In the genomic region with DNA sequence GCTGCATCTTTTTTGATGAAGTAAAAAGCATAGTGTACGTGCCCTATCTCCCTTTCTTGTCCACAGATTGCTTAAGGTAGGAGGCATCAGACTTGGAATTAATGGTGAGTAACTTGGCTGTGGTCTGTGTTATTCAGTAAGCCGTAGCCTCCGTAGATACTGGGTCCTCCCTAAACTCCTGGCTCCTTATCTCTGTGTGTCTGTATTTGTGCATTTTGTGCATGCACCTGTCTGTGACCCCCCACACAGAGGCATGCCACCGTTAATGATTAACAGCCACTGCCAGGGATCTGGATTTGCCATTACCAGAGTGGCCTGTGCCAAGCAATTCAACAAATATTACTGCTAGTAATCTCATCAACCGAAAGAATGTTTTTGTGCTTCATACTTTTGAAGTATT, we compare ENCODE assay signal across 1 cellular context.
TF ChIP-seq lines count a peak whose summit lies in the region.

No MANE protein-coding gene starts in this region.

TF ChIP-seq in A549, 52 proteins besides CTCF, POLR2A, EP300 and RAD21 (continued from another document):
- TF ChIP-seq, protein P1, sequence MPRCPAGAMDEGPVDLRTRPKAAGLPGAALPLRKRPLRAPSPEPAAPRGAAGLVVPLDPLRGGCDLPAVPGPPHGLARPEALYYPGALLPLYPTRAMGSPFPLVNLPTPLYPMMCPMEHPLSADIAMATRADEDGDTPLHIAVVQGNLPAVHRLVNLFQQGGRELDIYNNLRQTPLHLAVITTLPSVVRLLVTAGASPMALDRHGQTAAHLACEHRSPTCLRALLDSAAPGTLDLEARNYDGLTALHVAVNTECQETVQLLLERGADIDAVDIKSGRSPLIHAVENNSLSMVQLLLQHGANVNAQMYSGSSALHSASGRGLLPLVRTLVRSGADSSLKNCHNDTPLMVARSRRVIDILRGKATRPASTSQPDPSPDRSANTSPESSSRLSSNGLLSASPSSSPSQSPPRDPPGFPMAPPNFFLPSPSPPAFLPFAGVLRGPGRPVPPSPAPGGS (IDR thresholded peaks at IDR 0.05), result 0 out of 3 replicates have a peak, but pooled peaks have one; percentile 58
- peak; percentile 88 for TF ChIP-seq GATA3 (IDR thresholded peaks at IDR 0.05; ENCODE audit: borderline replicate concordance)
- no peak for TF ChIP-seq SREBF2 (IDR thresholded peaks at IDR 0.05)
- peak; percentile 60 to 84; a peak in 3 of 5 replicates for TF ChIP-seq JUN (IDR thresholded peaks at IDR 0.05)
- TF ChIP-seq, protein P2, sequence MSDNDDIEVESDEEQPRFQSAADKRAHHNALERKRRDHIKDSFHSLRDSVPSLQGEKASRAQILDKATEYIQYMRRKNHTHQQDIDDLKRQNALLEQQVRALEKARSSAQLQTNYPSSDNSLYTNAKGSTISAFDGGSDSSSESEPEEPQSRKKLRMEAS (IDR thresholded peaks at IDR 0.05), result peak; percentile 78
- peak in 1 of 2 experiments; percentile 74; a peak in 2 of 4 replicates for TF ChIP-seq CEBPB (IDR thresholded peaks at IDR 0.05)
- no peak for TF ChIP-seq KDM1A (IDR thresholded peaks at IDR 0.05; ENCODE audit: low read depth)
